ENCODE assay signal across 9 cellular contexts in genomic region chr7:93043393-93043985, GRCh38.
DNase-seq lines count a peak whose midpoint lies in the region; ATAC-seq, FAIRE-seq and TF ChIP-seq lines count a peak whose summit lies in the region.
"Had no signal": no experiment of that assay in that cellular context is flagged by ENCODE, and none has a peak within 500 bp of the region (broad histone marks: within the 10 kb centered on the region; RNA-seq: fewer than 3 reads in every experiment).

No MANE protein-coding gene starts in this region.

- peak overlapping the region; percentile 34; the same call in 1 of the 2 replicates for H3K9ac ChIP-seq in iPS-20b (ENCODE audit: low read depth, low read length)
- H3K9ac ChIP-seq in stomach smooth muscle (ENCODE audit: low read length in 2 of 2) = peak overlapping the region in 1 of 2 donors; percentile 42

- H3K27ac ChIP-seq in iPS-20b (ENCODE audit: low read length) (no peak overlapping the region), stomach smooth muscle (ENCODE audit: low read length) (no peak overlapping the region)
- no peak overlapping the region for H3K27ac ChIP-seq in CD4-positive, alpha-beta T cell (ENCODE audit: low read depth, low read length)

- H3K9me3 Mint-ChIP-seq in MCF 10A (ENCODE audit: unreplicated experiment) = peaks cover 5% of the 10 kb centered on the region
- no peaks in the 10 kb centered on the region for H3K9me3 Mint-ChIP-seq in CD4-positive, alpha-beta T cell

- peak overlapping the region; percentile 74 for H3K4me3 ChIP-seq in iPS-20b (ENCODE audit: low read length)
- H3K4me3 ChIP-seq in stomach smooth muscle (ENCODE audit: low read length in 2 of 2) = peak overlapping the region; percentile 53 to 66

- H3K27ac Mint-ChIP-seq in MCF 10A (ENCODE audit: low read depth, unreplicated experiment) = peak overlapping the region; percentile 76
- no peak overlapping the region for H3K27ac Mint-ChIP-seq in CD4-positive, alpha-beta T cell

- H3K27me3 Mint-ChIP-seq in MCF 10A (ENCODE audit: insufficient read depth, unreplicated experiment) = no peaks in the 10 kb centered on the region
- H3K27me3 Mint-ChIP-seq in CD4-positive, alpha-beta T cell = no peaks in the 10 kb centered on the region

- intact Hi-C loops in MCF 10A (cut with micrococcal nuclease) = loop anchor here (5.0 to 10.0 kb wide), 2 partner anchors 139 to 206 kb away; partner anchors contain the start of gene CDK6
- intact Hi-C loops in CD4-positive, alpha-beta T cell (cut with DNase I, micrococcal nuclease) = no loop called here

- H3K4me1 Mint-ChIP-seq in MCF 10A (ENCODE audit: insufficient read depth, unreplicated experiment) = peaks cover 19% of the 10 kb centered on the region
- H3K4me1 Mint-ChIP-seq in CD4-positive, alpha-beta T cell (ENCODE audit: low read depth) = no peaks in the 10 kb centered on the region

- H3K27me3 ChIP-seq in iPS-20b (ENCODE audit: insufficient read depth, low read length) (peaks cover 39% of the 10 kb centered on the region), stomach smooth muscle (ENCODE audit: control insufficient read depth in 1 of 2, insufficient read depth in 2 of 2, low read length in 2 of 2) (no peaks in the 10 kb centered on the region)
- peaks cover 4% of the 10 kb centered on the region for H3K27me3 ChIP-seq in CD4-positive, alpha-beta T cell (ENCODE audit: control insufficient read depth, insufficient read depth, low read length)

- CTCF ChIA-PET in MCF 10A (lab: Yijun Ruan, JAX) = interaction anchor here (0.6 to 1.7 kb wide), 6 partner anchors 10 to 422 kb away, joined by 3 to 7 read pairs (median 3); no protein-coding TSS in a partner anchor
- CTCF ChIA-PET in CD4-positive, alpha-beta T cell (lab: Charles Lee) = interaction anchor here (0.7 kb wide), 1 partner anchor 440 kb away, joined by 3 read pairs; no protein-coding TSS in a partner anchor

- no peak for FAIRE-seq in HTR-8/SVneo (lab: Jason Lieb, UNC)

- H3K4me1 ChIP-seq in iPS-20b (ENCODE audit: insufficient read depth, low read length) (peaks cover 9% of the 10 kb centered on the region; the same call in 1 of the 2 replicates), stomach smooth muscle (ENCODE audit: control insufficient read depth, insufficient read depth, low read length) (peaks cover 5% of the 10 kb centered on the region)

- POLR2A ChIA-PET in MCF 10A (lab: Yijun Ruan, JAX) = interaction anchor here (0.6 to 2.1 kb wide), 11 partner anchors 9 to 423 kb away, joined by 3 to 18 read pairs (median 4); partner anchors contain the start of gene CDK6
- POLR2A ChIA-PET in CD4-positive, alpha-beta T cell (lab: Charles Lee) = no interaction called here

- H3K9me3 ChIP-seq in iPS-20b (ENCODE audit: insufficient read depth, low read depth, low read length) = no peaks in the 10 kb centered on the region
- no peaks in the 10 kb centered on the region for H3K9me3 ChIP-seq in stomach smooth muscle (ENCODE audit: control insufficient read depth in 2 of 2, low read length in 2 of 2)
- no peaks in the 10 kb centered on the region for H3K9me3 ChIP-seq in CD4-positive, alpha-beta T cell (ENCODE audit: control insufficient read depth, low read length)

- BruUV-seq in MCF 10A (replicated peaks; lab: Mats Ljungman, UMichigan) = no TSS peak

- H3K36me3 ChIP-seq in iPS-20b (ENCODE audit: insufficient read depth, low read depth, low read length) (no peaks in the 10 kb centered on the region), stomach smooth muscle (ENCODE audit: control insufficient read depth in 2 of 2, insufficient read depth in 2 of 2, low read length in 2 of 2) (no peaks in the 10 kb centered on the region)

- no peak for TF ChIP-seq CTCF in MCF 10A (IDR thresholded peaks at IDR 0.05; ENCODE audit: unreplicated experiment)
- no peak for TF ChIP-seq CTCF in CD4-positive, alpha-beta T cell (IDR thresholded peaks at IDR 0.05)

- H3K4me3 Mint-ChIP-seq in MCF 10A (ENCODE audit: unreplicated experiment) = peak overlapping the region; percentile 68
- no peak overlapping the region for H3K4me3 Mint-ChIP-seq in CD4-positive, alpha-beta T cell

- DNase-seq in HTR-8/SVneo (ENCODE audit: insufficient read length, low spot score) (peak; percentile 29), MCF 10A (ENCODE audit: unreplicated experiment) (peak; percentile 80), pons (ENCODE audit: low spot score) (no peak)
- no peak for DNase-seq in CD4-positive, alpha-beta T cell
- DNase-seq: NCI-H1105 treated with DMSO at 0.1 percent for 48 hours had no signal

- H3K36me3 Mint-ChIP-seq in MCF 10A (ENCODE audit: insufficient read depth, unreplicated experiment) = no peaks in the 10 kb centered on the region
- H3K36me3 Mint-ChIP-seq in CD4-positive, alpha-beta T cell (ENCODE audit: low read depth) = no peaks in the 10 kb centered on the region

- ATAC-seq in GM18858 (IDR thresholded peaks at IDR 0.05; ENCODE audit: unreplicated experiment) (no peak), GM19452 (IDR thresholded peaks at IDR 0.05; ENCODE audit: unreplicated experiment) (no peak)
- no peak for ATAC-seq in CD4-positive, alpha-beta T cell (ENCODE audit: poor library complexity)

Comparison
In these comparisons a context has a peak if more than half of its experiments do, and no peak if none do; other contexts are left out.
1. DNase-seq: peak in HTR-8/SVneo (single experiment) and MCF 10A (single experiment); none in pons (single experiment) and CD4-positive, alpha-beta T cell (0 of 10).